20 cellular contexts compared by ENCODE assay signal in genomic region chr6:52331793-52332457, GRCh38. TPM values are rescaled to one million over a fixed set of nuclear protein-coding genes. Genes with fewer than 3 reads are reported as not detected.
DNase-seq lines count a peak whose midpoint lies in the region; ATAC-seq and TF ChIP-seq lines count a peak whose summit lies in the region.
"Had no signal": no experiment of that assay in that cellular context is flagged by ENCODE, and none has a peak within 500 bp of the region (broad histone marks: within the 10 kb centered on the region; RNA-seq: fewer than 3 reads in every experiment).

No MANE protein-coding gene starts in this region.

- no peak for ATAC-seq in activated T-cell treated with anti-CD3 and anti-CD28 coated beads, Interleukin-2, amount 50 U/mL, for 72 hours (replicated peaks in 1 of 2)

- no peaks in the 10 kb centered on the region for H3K36me3 Mint-ChIP-seq in activated naive CD4-positive, alpha-beta T cell treated with anti-CD3 and anti-CD28 coated beads for 36 hours (ENCODE audit: low read depth)
- H3K36me3 Mint-ChIP-seq in activated T-cell treated with anti-CD3 and anti-CD28 coated beads, Interleukin-2, amount 50 U/mL, for 72 hours (ENCODE audit: insufficient read depth in 2 of 2): no peaks in the 10 kb centered on the region
- H3K36me3 Mint-ChIP-seq: activated CD4-positive, alpha-beta memory T cell treated with anti-CD3 and anti-CD28 coated beads for 36 hours had no signal

- no peaks in the 10 kb centered on the region for H4K20me1 ChIP-seq in hepatocyte (ENCODE audit: insufficient read depth, poor library complexity, severe bottlenecking)

- H3K27ac Mint-ChIP-seq in activated naive CD4-positive, alpha-beta T cell treated with anti-CD3 and anti-CD28 coated beads for 36 hours: no peak overlapping the region
- H3K27ac Mint-ChIP-seq in activated T-cell treated with anti-CD3 and anti-CD28 coated beads, Interleukin-2, amount 50 U/mL, for 72 hours: no peak overlapping the region
- H3K27ac Mint-ChIP-seq: activated CD4-positive, alpha-beta memory T cell treated with anti-CD3 and anti-CD28 coated beads for 36 hours had no signal

- CTCF ChIA-PET in activated naive CD4-positive, alpha-beta T cell treated with anti-CD3 and anti-CD28 coated beads for 36 hours (lab: Charles Lee): interaction anchor here (0.6 to 1.1 kb wide), 4 partner anchors 20 to 76 kb away, joined by 3 to 4 read pairs (median 3); no protein-coding TSS in a partner anchor

- no peaks in the 10 kb centered on the region for H3K79me2 ChIP-seq in hepatocyte

- H3K4me3 ChIP-seq in hepatocyte: no peak overlapping the region
- no peak overlapping the region for H3K4me3 ChIP-seq in transverse colon
- H3K4me3 ChIP-seq: sigmoid colon, SJSA1, thyroid gland had no signal

- TF ChIP-seq POLR2A in transverse colon (IDR thresholded peaks at IDR 0.05): no peak

- H3K27me3 Mint-ChIP-seq in activated naive CD4-positive, alpha-beta T cell treated with anti-CD3 and anti-CD28 coated beads for 36 hours (ENCODE audit: low read depth): no peaks in the 10 kb centered on the region
- no peaks in the 10 kb centered on the region for H3K27me3 Mint-ChIP-seq in activated T-cell treated with anti-CD3 and anti-CD28 coated beads, Interleukin-2, amount 50 U/mL, for 72 hours (ENCODE audit: low read depth)
- H3K27me3 Mint-ChIP-seq: activated CD4-positive, alpha-beta memory T cell treated with anti-CD3 and anti-CD28 coated beads for 36 hours had no signal

- intact Hi-C loops in activated naive CD4-positive, alpha-beta T cell treated with anti-CD3 and anti-CD28 coated beads for 36 hours (cut with micrococcal nuclease): no loop called here
- intact Hi-C loops in transverse colon (cut with DNase I; ENCODE audit: low total_unique reads): no loop called here

- H3K4me1 ChIP-seq in hepatocyte (ENCODE audit: insufficient read depth) (peaks cover 51% of the 10 kb centered on the region), transverse colon (peaks cover 2 to 54% (median 37%) of the 10 kb centered on the region in 4 donors)
- H3K4me1 ChIP-seq: sigmoid colon, thyroid gland had no signal

- H3K27ac ChIP-seq in hepatocyte: peak overlapping the region; percentile 18
- peak overlapping the region; percentile 83 to 88 (median 84) for H3K27ac ChIP-seq in transverse colon
- H3K27ac ChIP-seq: sigmoid colon, SJSA1, thyroid gland had no signal

- no peak overlapping the region for H2AFZ ChIP-seq in hepatocyte

- no peak overlapping the region for H3K4me3 Mint-ChIP-seq in activated naive CD4-positive, alpha-beta T cell treated with anti-CD3 and anti-CD28 coated beads for 36 hours
- no peak overlapping the region for H3K4me3 Mint-ChIP-seq in activated T-cell treated with anti-CD3 and anti-CD28 coated beads, Interleukin-2, amount 50 U/mL, for 72 hours
- H3K4me3 Mint-ChIP-seq: activated CD4-positive, alpha-beta memory T cell treated with anti-CD3 and anti-CD28 coated beads for 36 hours had no signal

- TF ChIP-seq CTCF in hepatocyte (IDR thresholded peaks at IDR 0.05; ENCODE audit: poor library complexity): no peak
- TF ChIP-seq CTCF in transverse colon (IDR thresholded peaks at IDR 0.05): no peak

- DNase-seq in activated naive CD4-positive, alpha-beta T cell treated with anti-CD3 and anti-CD28 coated beads for 36 hours: peak; percentile 29
- DNase-seq in activated naive CD4-positive, alpha-beta T cell treated with anti-CD3 and anti-CD28 coated beads, Interleukin-2, amount 50 U/mL, for 16 hours: no peak
- peak; percentile 72 for DNase-seq in NCI-H82 treated with DMSO at 0.1 percent for 48 hours (lab: John Stamatoyannopoulos, UW; ENCODE audit: unreplicated experiment)
- no peak for DNase-seq in hepatocyte (ENCODE audit: low spot score)
- DNase-seq in transverse colon: no peak
- DNase-seq in activated CD8-positive, alpha-beta memory T cell treated with anti-CD3 and anti-CD28 coated beads, Interleukin-2, amount 50 U/mL, for 4 hours: no peak
- no peak for DNase-seq in activated T-cell treated with anti-CD3 and anti-CD28 coated beads, Interleukin-2, amount 50 U/mL, for 72 hours
- DNase-seq in NCI-H1436 treated with DMSO at 0.1 percent for 48 hours (lab: John Stamatoyannopoulos, UW): no peak
- DNase-seq: activated CD4-positive, alpha-beta memory T cell treated with anti-CD3 and anti-CD28 coated beads for 36 hours; activated T-cell treated with anti-CD3 and anti-CD28 coated beads, Interleukin-2, amount 50 U/mL, for 48 hours; aorta; COR-L47; NCI-H1105; NCI-H345; OCI-M1; sigmoid colon; stimulated activated CD4-positive, alpha-beta T cell treated with anti-CD3 and anti-CD28 coated beads, Interleukin-2, amount 100 ng/mL, for 24 hours; thyroid gland had no signal

- H3K4me1 Mint-ChIP-seq in activated naive CD4-positive, alpha-beta T cell treated with anti-CD3 and anti-CD28 coated beads for 36 hours (ENCODE audit: low read depth): peaks cover 52% of the 10 kb centered on the region
- peaks cover 52% of the 10 kb centered on the region for H3K4me1 Mint-ChIP-seq in activated T-cell treated with anti-CD3 and anti-CD28 coated beads, Interleukin-2, amount 50 U/mL, for 72 hours (ENCODE audit: low read depth)

- TF ChIP-seq EP300 in transverse colon (IDR thresholded peaks at IDR 0.05; ENCODE audit: low read depth): no peak

- WGBS in hepatocyte (ENCODE audit: low lambda C conversion rate, missing lambda C conversion rate): 84% methylated on average over 4 of the region's 4 CpGs
- 69 to 89% methylated on average over 2 to 4 of the region's 4 CpGs for WGBS in transverse colon (ENCODE audit: low coverage in 1 of 2), 2 donors

- no peaks in the 10 kb centered on the region for H3K9me3 Mint-ChIP-seq in activated naive CD4-positive, alpha-beta T cell treated with anti-CD3 and anti-CD28 coated beads for 36 hours
- no peaks in the 10 kb centered on the region for H3K9me3 Mint-ChIP-seq in activated T-cell treated with anti-CD3 and anti-CD28 coated beads, Interleukin-2, amount 50 U/mL, for 72 hours
- H3K9me3 Mint-ChIP-seq: activated CD4-positive, alpha-beta memory T cell treated with anti-CD3 and anti-CD28 coated beads for 36 hours; IgD-negative memory B cell had no signal

- H3K27me3 ChIP-seq in hepatocyte: no peaks in the 10 kb centered on the region
- no peaks in the 10 kb centered on the region for H3K27me3 ChIP-seq in transverse colon
- H3K27me3 ChIP-seq: sigmoid colon, SJSA1, thyroid gland had no signal

- H3K36me3 ChIP-seq in hepatocyte (replicated peaks; ENCODE audit: insufficient read depth, low read depth) (no peaks in the 10 kb centered on the region), transverse colon (no peaks in the 10 kb centered on the region)
- H3K36me3 ChIP-seq: sigmoid colon, SJSA1, thyroid gland had no signal

- H3K9me2 ChIP-seq in hepatocyte (replicated peaks; ENCODE audit: insufficient read depth): no peaks in the 10 kb centered on the region

- no peak overlapping the region for H3K4me2 ChIP-seq in hepatocyte

- in situ Hi-C loops in transverse colon (cut with MboI; ENCODE audit: low pct_ligation_motif_present in 1 of 4, low pct_unique_long_range_greater_than_20kb in 1 of 4, low sequenced_read_pairs in 3 of 4): no loop called here

- H3K9me3 ChIP-seq in hepatocyte (ENCODE audit: low read depth) (no peaks in the 10 kb centered on the region), transverse colon (no peaks in the 10 kb centered on the region)
- H3K9me3 ChIP-seq: sigmoid colon, SJSA1, thyroid gland had no signal

RNA-seq across cellular contexts. Expression of gene PAQR8, which starts 30.0 kb away (rescaled TPM):
- total RNA-seq in activated naive CD4-positive, alpha-beta T cell treated with anti-CD3 and anti-CD28 coated beads for 36 hours: 1 to 10 TPM; 6.8 to 9.2 TPM
- total RNA-seq in hepatocyte (34.0 and 36.9 TPM in 2 replicates), transverse colon (100 to 1,000 TPM in 3 of 4 donors, 10 to 100 TPM in 1; 27.1 to 250 (median 159) TPM)
- 20.3 and 20.8 TPM in 2 replicates for polyA plus RNA-seq in hepatocyte
- total RNA-seq in activated T-cell treated with anti-CD3 and anti-CD28 coated beads, Interleukin-2, amount 50 U/mL, for 72 hours: 10 to 100 TPM; 14.6 to 21.0 TPM

RNA-seq across cellular contexts. Expression of gene MCM3, which starts 47.4 kb away (rescaled TPM):
- 100 to 1,000 TPM; 256 to 258 TPM for total RNA-seq in activated naive CD4-positive, alpha-beta T cell treated with anti-CD3 and anti-CD28 coated beads for 36 hours
- 36.4 and 40.7 TPM in 2 replicates for total RNA-seq in hepatocyte
- 32.6 and 33.8 TPM in 2 replicates for polyA plus RNA-seq in hepatocyte
- total RNA-seq in transverse colon: 10 to 100 TPM; 13.5 to 27.3 (median 24.2) TPM
- 100 to 1,000 TPM; 184 to 238 TPM for total RNA-seq in activated T-cell treated with anti-CD3 and anti-CD28 coated beads, Interleukin-2, amount 50 U/mL, for 72 hours

Comparison
In these comparisons a context has a peak if more than half of its experiments do, and no peak if none do; other contexts are left out.
1. DNase-seq: peak in activated naive CD4-positive, alpha-beta T cell treated with anti-CD3 and anti-CD28 coated beads for 36 hours (single experiment) and NCI-H82 treated with DMSO at 0.1 percent for 48 hours (single experiment); none in activated naive CD4-positive, alpha-beta T cell treated with anti-CD3 and anti-CD28 coated beads, Interleukin-2, amount 50 U/mL, for 16 hours (single experiment), hepatocyte (single experiment), transverse colon (single experiment), activated CD8-positive, alpha-beta memory T cell treated with anti-CD3 and anti-CD28 coated beads, Interleukin-2, amount 50 U/mL, for 4 hours (single experiment), activated T-cell treated with anti-CD3 and anti-CD28 coated beads, Interleukin-2, amount 50 U/mL, for 72 hours (0 of 2) and NCI-H1436 treated with DMSO at 0.1 percent for 48 hours (single experiment).